ENCODE assay signal across 19 cellular contexts in the genomic region with DNA sequence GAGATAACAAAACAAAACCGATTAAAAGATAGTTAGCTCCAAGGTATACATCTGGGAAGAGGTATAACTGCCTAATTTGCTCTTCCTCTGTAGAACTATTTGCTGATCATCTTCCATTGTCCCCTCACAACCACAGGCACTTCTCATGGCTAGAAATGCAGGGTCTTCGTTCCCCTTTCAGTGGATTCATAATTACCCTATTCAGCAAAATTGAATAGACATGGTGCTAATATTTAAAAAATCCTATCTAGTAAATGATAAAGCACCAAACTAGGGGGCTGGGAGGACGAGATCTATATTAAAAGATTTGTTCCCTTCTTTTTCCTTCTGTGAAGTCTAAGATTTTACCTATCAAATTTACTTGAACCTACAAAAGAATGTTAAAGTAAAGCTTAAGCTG.
"Had no signal": no experiment of that assay in that cellular context is flagged by ENCODE, and none has a peak within 500 bp of the region (broad histone marks: within the 10 kb centered on the region; RNA-seq: fewer than 3 reads in every experiment).

No MANE protein-coding gene starts in this region.

- H3K27me3 Mint-ChIP-seq: stimulated activated memory B cell treated with anti-CD40 and anti-IgM and Interleukin-4, amounts not matched to agents 10 μg/mL and 1 μg/mL and 100 μg/mL, for 72 hours had no signal

- H3K9me3 Mint-ChIP-seq: activated naive CD4-positive, alpha-beta T cell treated with anti-CD3 and anti-CD28 coated beads, Interleukin-2, amount 50 U/mL, for 72 hours; endodermal cell; neural progenitor cell; stimulated activated memory B cell treated with anti-CD40 and anti-IgM and Interleukin-4, amounts not matched to agents 10 μg/mL and 1 μg/mL and 100 μg/mL, for 72 hours; T-helper 1 cell treated with Interleukin-12 subunit alpha and Interleukin-12 subunit beta and Interleukin-4 antibody, amounts not matched to agents 30 μg/mL and 1 μg/mL, for 36 hours had no signal

- H3K27ac Mint-ChIP-seq: activated naive CD4-positive, alpha-beta T cell treated with anti-CD3 and anti-CD28 coated beads, Interleukin-2, amount 50 U/mL, for 72 hours; endodermal cell; neural progenitor cell; stimulated activated memory B cell treated with anti-CD40 and anti-IgM and Interleukin-4, amounts not matched to agents 10 μg/mL and 1 μg/mL and 100 μg/mL, for 72 hours; T-helper 1 cell treated with Interleukin-12 subunit alpha and Interleukin-12 subunit beta and Interleukin-4 antibody, amounts not matched to agents 30 μg/mL and 1 μg/mL, for 36 hours had no signal

- H3K9me3 ChIP-seq: esophagus squamous epithelium, gastrocnemius medialis, mucosa of descending colon, transverse colon had no signal

- H3K27me3 ChIP-seq: esophagus squamous epithelium, gastrocnemius medialis, neural progenitor cell, transverse colon had no signal

- H3K4me3 Mint-ChIP-seq: endodermal cell; neural progenitor cell; stimulated activated memory B cell treated with anti-CD40 and anti-IgM and Interleukin-4, amounts not matched to agents 10 μg/mL and 1 μg/mL and 100 μg/mL, for 72 hours; T-helper 1 cell treated with Interleukin-12 subunit alpha and Interleukin-12 subunit beta and Interleukin-4 antibody, amounts not matched to agents 30 μg/mL and 1 μg/mL, for 36 hours had no signal

- H3K4me1 Mint-ChIP-seq: endodermal cell; stimulated activated memory B cell treated with anti-CD40 and anti-IgM and Interleukin-4, amounts not matched to agents 10 μg/mL and 1 μg/mL and 100 μg/mL, for 72 hours had no signal

- H3K4me3 ChIP-seq: esophagus squamous epithelium, gastrocnemius medialis, mucosa of descending colon, neural progenitor cell, transverse colon had no signal

- H3K4me1 ChIP-seq: esophagus squamous epithelium, gastrocnemius medialis, neural progenitor cell, transverse colon had no signal

- DNase-seq: amniotic stem cell; cortex of kidney; endodermal cell; esophagus squamous epithelium; gastrocnemius medialis; head of caudate nucleus; hypothalamus; islet precursor cell; left cardiac atrium; mucosa of descending colon; posterior cingulate gyrus; small intestine; stimulated activated CD4-positive, alpha-beta T cell treated with anti-CD3 and anti-CD28 coated beads, Interleukin-15, amount 100 ng/mL, for 24 hours; transverse colon had no signal

- ATAC-seq: activated naive CD4-positive, alpha-beta T cell treated with anti-CD3 and anti-CD28 coated beads, Interleukin-2, amount 50 U/mL, for 72 hours; gastrocnemius medialis; left cardiac atrium; mucosa of descending colon; sciatic nerve; stimulated activated memory B cell treated with anti-CD40 and anti-IgM and Interleukin-4, amounts not matched to agents 10 μg/mL and 1 μg/mL and 100 μg/mL, for 72 hours had no signal

- H3K27ac ChIP-seq: esophagus squamous epithelium, gastrocnemius medialis, neural progenitor cell, transverse colon had no signal
